ENCODE assay signal across 1 cellular context in the genomic region with DNA sequence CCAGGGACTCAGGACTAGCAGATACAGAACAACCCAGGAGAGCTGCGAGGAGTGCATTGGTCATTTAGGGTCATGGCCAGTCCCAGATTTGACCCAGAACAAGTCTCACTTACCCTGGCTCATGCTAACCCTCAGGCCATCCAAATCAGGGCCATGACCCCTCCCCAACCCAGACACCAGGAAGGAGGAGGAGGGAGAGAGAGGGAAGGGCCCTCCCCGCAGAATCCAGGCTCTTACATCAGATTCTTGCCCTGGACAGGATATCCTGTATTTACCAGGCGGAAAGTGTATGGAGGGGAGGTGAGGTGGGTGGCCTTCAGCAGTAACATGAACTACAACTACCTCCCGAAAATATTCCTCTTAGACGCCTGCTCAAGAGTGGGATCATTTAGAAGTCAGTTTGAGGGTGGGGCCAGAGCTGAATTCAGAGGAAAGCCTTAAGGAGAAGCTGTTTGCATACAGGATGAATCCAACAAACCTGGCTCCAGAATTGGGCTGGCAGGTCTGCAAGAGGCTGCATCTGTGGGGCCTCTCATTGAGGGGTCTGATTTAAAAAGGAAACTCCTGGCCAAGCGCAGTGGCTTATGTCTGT.
A peak's percentile ranks its signal among the peaks of the same experiment; 100 is the strongest.
TF ChIP-seq lines count a peak whose summit lies in the region.

No MANE protein-coding gene starts in this region.

TF ChIP-seq in HepG2, 621 proteins besides CTCF, POLR2A, EP300 and RAD21:
- TF ChIP-seq RXRB (CRISPR knock-in tag; IDR thresholded peaks at IDR 0.05; ENCODE audit: borderline replicate concordance) (peak; percentile 16; the same call in 1 of the 2 replicates), ARNTL (CRISPR knock-in tag; IDR thresholded peaks at IDR 0.05) (no peak), ZNF24 (IDR thresholded peaks at IDR 0.05) (no peak), RBM39 (IDR thresholded peaks at IDR 0.05; ENCODE audit: low read depth, low read length, poor library complexity, severe bottlenecking) (no peak), ETV5 (CRISPR knock-in tag; IDR thresholded peaks at IDR 0.05; ENCODE audit: borderline replicate concordance) (peak; percentile 36; the same call in 1 of the 2 replicates), MYNN (CRISPR knock-in tag; IDR thresholded peaks at IDR 0.05; ENCODE audit: low read depth) (no peak), ZNF12 (CRISPR knock-in tag; IDR thresholded peaks at IDR 0.05) (no peak), ERF (CRISPR knock-in tag; IDR thresholded peaks at IDR 0.05) (no peak; the same call in 1 of the 2 replicates), CCDC6 (CRISPR knock-in tag; IDR thresholded peaks at IDR 0.05) (no peak), THYN1 (CRISPR knock-in tag; IDR thresholded peaks at IDR 0.05; ENCODE audit: borderline replicate concordance, low read depth) (0 out of 2 replicates have a peak, but pooled peaks have one; percentile 8), MXI1 (IDR thresholded peaks at IDR 0.05; ENCODE audit: borderline replicate concordance, low read depth, low read length) (no peak), GABPA (IDR thresholded peaks at IDR 0.05; ENCODE audit: low read depth, low read length) (no peak), GABPA (CRISPR knock-in tag; IDR thresholded peaks at IDR 0.05; ENCODE audit: low read depth) (peak; percentile 59; the same call in 1 of the 2 replicates), ZBTB38 (CRISPR knock-in tag; IDR thresholded peaks at IDR 0.05) (0 out of 2 replicates have a peak, but pooled peaks have one; percentile 21), MED1 (CRISPR knock-in tag; IDR thresholded peaks at IDR 0.05) (peak; percentile 27; the same call in 1 of the 2 replicates), SAP130 (CRISPR knock-in tag; IDR thresholded peaks at IDR 0.05; ENCODE audit: low read depth) (0 out of 2 replicates have a peak, but pooled peaks have one; percentile 15), CEBPG (CRISPR knock-in tag; IDR thresholded peaks at IDR 0.05) (peak; percentile 77), ZSCAN9 (CRISPR knock-in tag; IDR thresholded peaks at IDR 0.05; ENCODE audit: borderline replicate concordance) (0 out of 2 replicates have a peak, but pooled peaks have one; percentile 16), NRL (CRISPR knock-in tag; IDR thresholded peaks at IDR 0.05; ENCODE audit: borderline replicate concordance) (no peak), FOXA1 (IDR thresholded peaks at IDR 0.05) (no peak), FOXA1 (CRISPR knock-in tag; IDR thresholded peaks at IDR 0.05) (0 out of 2 replicates have a peak, but pooled peaks have one; percentile 12)
- TF ChIP-seq, protein P1, sequence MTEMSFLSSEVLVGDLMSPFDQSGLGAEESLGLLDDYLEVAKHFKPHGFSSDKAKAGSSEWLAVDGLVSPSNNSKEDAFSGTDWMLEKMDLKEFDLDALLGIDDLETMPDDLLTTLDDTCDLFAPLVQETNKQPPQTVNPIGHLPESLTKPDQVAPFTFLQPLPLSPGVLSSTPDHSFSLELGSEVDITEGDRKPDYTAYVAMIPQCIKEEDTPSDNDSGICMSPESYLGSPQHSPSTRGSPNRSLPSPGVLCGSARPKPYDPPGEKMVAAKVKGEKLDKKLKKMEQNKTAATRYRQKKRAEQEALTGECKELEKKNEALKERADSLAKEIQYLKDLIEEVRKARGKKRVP (CRISPR knock-in tag; IDR thresholded peaks at IDR 0.05): peak in 1 of 2 experiments; percentile 90; a peak in 2 of 4 replicates
- TF ChIP-seq, protein P2, sequence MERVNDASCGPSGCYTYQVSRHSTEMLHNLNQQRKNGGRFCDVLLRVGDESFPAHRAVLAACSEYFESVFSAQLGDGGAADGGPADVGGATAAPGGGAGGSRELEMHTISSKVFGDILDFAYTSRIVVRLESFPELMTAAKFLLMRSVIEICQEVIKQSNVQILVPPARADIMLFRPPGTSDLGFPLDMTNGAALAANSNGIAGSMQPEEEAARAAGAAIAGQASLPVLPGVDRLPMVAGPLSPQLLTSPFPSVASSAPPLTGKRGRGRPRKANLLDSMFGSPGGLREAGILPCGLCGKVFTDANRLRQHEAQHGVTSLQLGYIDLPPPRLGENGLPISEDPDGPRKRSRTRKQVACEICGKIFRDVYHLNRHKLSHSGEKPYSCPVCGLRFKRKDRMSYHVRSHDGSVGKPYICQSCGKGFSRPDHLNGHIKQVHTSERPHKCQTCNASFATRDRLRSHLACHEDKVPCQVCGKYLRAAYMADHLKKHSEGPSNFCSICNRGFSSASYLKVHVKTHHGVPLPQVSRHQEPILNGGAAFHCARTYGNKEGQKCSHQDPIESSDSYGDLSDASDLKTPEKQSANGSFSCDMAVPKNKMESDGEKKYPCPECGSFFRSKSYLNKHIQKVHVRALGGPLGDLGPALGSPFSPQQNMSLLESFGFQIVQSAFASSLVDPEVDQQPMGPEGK (CRISPR knock-in tag; IDR thresholded peaks at IDR 0.05): peak; percentile 76; the same call in 1 of the 2 replicates
- TF ChIP-seq, protein P3, sequence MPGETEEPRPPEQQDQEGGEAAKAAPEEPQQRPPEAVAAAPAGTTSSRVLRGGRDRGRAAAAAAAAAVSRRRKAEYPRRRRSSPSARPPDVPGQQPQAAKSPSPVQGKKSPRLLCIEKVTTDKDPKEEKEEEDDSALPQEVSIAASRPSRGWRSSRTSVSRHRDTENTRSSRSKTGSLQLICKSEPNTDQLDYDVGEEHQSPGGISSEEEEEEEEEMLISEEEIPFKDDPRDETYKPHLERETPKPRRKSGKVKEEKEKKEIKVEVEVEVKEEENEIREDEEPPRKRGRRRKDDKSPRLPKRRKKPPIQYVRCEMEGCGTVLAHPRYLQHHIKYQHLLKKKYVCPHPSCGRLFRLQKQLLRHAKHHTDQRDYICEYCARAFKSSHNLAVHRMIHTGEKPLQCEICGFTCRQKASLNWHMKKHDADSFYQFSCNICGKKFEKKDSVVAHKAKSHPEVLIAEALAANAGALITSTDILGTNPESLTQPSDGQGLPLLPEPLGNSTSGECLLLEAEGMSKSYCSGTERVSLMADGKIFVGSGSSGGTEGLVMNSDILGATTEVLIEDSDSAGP (CRISPR knock-in tag; IDR thresholded peaks at IDR 0.05; ENCODE audit: borderline replicate concordance): 0 out of 2 replicates have a peak, but pooled peaks have one; percentile 28
- TF ChIP-seq, protein P4, sequence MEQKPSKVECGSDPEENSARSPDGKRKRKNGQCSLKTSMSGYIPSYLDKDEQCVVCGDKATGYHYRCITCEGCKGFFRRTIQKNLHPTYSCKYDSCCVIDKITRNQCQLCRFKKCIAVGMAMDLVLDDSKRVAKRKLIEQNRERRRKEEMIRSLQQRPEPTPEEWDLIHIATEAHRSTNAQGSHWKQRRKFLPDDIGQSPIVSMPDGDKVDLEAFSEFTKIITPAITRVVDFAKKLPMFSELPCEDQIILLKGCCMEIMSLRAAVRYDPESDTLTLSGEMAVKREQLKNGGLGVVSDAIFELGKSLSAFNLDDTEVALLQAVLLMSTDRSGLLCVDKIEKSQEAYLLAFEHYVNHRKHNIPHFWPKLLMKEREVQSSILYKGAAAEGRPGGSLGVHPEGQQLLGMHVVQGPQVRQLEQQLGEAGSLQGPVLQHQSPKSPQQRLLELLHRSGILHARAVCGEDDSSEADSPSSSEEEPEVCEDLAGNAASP (CRISPR knock-in tag; IDR thresholded peaks at IDR 0.05; ENCODE audit: borderline replicate concordance): peak; percentile 72; the same call in 1 of the 2 replicates
TF ChIP-seq in HepG2: peak in this region for 14.
